ENCODE assay signal across 1 cellular context in the genomic region with DNA sequence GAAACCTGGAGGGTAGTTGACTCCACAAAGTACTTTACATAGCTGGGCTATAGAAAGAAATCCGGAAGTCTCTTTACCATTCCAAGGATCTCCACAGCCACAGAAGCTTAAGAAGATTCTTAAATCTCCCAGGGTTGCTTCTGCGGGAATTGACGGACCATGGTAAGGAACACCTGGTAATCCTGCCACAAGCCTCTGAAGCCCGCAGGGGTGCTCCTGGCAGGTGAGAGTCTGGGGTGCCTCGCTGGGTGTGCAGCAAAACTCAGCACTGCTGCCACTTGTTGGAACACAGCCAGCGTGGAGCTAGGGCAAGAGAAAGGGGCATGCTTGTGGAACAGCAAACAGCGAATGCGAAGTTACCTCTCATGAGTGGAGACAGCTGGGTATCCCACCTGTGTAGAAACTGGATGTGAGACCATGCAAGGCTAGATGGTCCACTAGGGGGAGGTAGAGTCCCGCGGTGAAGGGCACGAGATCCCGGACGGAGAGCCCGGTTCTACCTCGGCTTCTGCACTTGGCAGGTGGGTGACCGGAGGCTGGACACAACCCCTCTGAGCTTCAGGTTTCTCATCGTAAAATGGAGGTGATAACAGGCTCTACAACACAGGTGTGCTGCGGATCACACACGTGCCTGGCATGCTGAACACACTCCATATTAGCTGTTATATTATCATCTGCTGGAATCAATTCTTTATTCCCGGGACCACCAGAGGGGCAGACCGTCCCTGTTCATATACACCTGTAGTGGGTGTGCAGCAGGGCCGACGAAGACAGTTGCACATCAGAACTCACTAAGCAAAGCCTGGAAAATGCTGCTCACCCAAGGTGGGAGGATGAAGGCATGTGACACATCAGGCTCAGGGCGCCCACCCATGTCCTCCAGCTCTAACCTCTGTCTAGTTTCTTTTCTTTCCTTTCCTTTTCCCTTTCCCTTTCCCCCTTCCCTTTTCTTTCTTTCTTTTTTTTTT.
TF ChIP-seq lines count a peak whose summit lies in the region.

No MANE protein-coding gene starts in this region.

TF ChIP-seq in HCT116, 20 proteins besides CTCF, POLR2A, EP300 and RAD21 (continued from another document):
- TF ChIP-seq, protein P1, sequence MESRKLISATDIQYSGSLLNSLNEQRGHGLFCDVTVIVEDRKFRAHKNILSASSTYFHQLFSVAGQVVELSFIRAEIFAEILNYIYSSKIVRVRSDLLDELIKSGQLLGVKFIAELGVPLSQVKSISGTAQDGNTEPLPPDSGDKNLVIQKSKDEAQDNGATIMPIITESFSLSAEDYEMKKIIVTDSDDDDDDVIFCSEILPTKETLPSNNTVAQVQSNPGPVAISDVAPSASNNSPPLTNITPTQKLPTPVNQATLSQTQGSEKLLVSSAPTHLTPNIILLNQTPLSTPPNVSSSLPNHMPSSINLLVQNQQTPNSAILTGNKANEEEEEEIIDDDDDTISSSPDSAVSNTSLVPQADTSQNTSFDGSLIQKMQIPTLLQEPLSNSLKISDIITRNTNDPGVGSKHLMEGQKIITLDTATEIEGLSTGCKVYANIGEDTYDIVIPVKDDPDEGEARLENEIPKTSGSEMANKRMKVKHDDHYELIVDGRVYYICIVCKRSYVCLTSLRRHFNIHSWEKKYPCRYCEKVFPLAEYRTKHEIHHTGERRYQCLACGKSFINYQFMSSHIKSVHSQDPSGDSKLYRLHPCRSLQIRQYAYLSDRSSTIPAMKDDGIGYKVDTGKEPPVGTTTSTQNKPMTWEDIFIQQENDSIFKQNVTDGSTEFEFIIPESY (IDR thresholded peaks at IDR 0.05; ENCODE audit: extremely low read depth, insufficient replicate concordance, low read length): no peak
- TF ChIP-seq SP1 (IDR thresholded peaks at IDR 0.05; ENCODE audit: low read depth): no peak
- TF ChIP-seq JUND (IDR thresholded peaks at IDR 0.05): no peak
- TF ChIP-seq CBX3 (IDR thresholded peaks at IDR 0.05; ENCODE audit: low read depth): no peak; the same call in 1 of the 2 replicates
- TF ChIP-seq YY1 (IDR thresholded peaks at IDR 0.05; ENCODE audit: extremely low read depth, insufficient replicate concordance, low read depth, low read length): no peak
- TF ChIP-seq, protein P2, sequence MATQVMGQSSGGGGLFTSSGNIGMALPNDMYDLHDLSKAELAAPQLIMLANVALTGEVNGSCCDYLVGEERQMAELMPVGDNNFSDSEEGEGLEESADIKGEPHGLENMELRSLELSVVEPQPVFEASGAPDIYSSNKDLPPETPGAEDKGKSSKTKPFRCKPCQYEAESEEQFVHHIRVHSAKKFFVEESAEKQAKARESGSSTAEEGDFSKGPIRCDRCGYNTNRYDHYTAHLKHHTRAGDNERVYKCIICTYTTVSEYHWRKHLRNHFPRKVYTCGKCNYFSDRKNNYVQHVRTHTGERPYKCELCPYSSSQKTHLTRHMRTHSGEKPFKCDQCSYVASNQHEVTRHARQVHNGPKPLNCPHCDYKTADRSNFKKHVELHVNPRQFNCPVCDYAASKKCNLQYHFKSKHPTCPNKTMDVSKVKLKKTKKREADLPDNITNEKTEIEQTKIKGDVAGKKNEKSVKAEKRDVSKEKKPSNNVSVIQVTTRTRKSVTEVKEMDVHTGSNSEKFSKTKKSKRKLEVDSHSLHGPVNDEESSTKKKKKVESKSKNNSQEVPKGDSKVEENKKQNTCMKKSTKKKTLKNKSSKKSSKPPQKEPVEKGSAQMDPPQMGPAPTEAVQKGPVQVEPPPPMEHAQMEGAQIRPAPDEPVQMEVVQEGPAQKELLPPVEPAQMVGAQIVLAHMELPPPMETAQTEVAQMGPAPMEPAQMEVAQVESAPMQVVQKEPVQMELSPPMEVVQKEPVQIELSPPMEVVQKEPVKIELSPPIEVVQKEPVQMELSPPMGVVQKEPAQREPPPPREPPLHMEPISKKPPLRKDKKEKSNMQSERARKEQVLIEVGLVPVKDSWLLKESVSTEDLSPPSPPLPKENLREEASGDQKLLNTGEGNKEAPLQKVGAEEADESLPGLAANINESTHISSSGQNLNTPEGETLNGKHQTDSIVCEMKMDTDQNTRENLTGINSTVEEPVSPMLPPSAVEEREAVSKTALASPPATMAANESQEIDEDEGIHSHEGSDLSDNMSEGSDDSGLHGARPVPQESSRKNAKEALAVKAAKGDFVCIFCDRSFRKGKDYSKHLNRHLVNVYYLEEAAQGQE (IDR thresholded peaks at IDR 0.05; ENCODE audit: low read depth): no peak
